ENCODE assay signal across 9 cellular contexts in the genomic region with DNA sequence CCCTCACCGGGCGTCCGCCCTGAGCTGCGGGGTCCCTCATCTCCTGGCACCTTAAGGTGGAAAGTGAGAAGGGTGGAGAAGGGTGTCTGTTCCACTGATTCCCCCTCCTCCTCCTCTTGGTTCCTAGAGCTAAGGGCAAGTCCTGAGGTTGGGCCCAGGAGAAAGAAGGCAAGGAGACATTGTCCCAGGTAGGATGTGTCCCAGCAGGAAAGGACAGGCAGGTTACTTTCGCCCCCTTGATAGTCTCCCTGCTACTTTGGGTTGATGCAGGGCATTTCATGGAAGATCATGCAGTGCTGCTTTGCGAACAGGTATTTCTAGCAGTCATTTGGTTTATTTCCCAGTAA. TPM values are rescaled to one million over a fixed set of nuclear protein-coding genes. Genes with fewer than 3 reads are reported as not detected.
DNase-seq lines count a peak whose midpoint lies in the region; ATAC-seq and TF ChIP-seq lines count a peak whose summit lies in the region.
"Had no signal": no experiment of that assay in that cellular context is flagged by ENCODE, and none has a peak within 500 bp of the region (broad histone marks: within the 10 kb centered on the region; RNA-seq: fewer than 3 reads in every experiment).

No MANE protein-coding gene starts in this region.

- H3K4me3 Mint-ChIP-seq in activated T-cell treated with anti-CD3 and anti-CD28 coated beads, Interleukin-2, amount 50 U/mL, for 72 hours = peak overlapping the region; percentile 31 to 64
- no peak overlapping the region for H3K4me3 Mint-ChIP-seq in activated T-cell treated with anti-CD3 and anti-CD28 coated beads, Interleukin-2, amount 50 U/mL, for 24 hours
- no peak overlapping the region for H3K4me3 Mint-ChIP-seq in activated CD4-positive, alpha-beta memory T cell treated with anti-CD3 and anti-CD28 coated beads, Interleukin-2, amount 10 ng/mL, durations not matched to agents 7 days and 5 days

- H3K4me3 ChIP-seq in lower lobe of right lung = peak overlapping the region; percentile 62
- H3K4me3 ChIP-seq in tibial nerve = peak overlapping the region; percentile 49 to 63 (median 60)
- H3K4me3 ChIP-seq: BLaER1 had no signal

- no peak for TF ChIP-seq EP300 in tibial nerve (IDR thresholded peaks at IDR 0.05)

- no peak for DNase-seq in activated T-cell treated with anti-CD3 and anti-CD28 coated beads, Interleukin-2, amount 50 U/mL, for 72 hours
- no peak for DNase-seq in activated T-cell treated with anti-CD3 and anti-CD28 coated beads, Interleukin-2, amount 50 U/mL, for 24 hours
- DNase-seq in cerebellum (ENCODE audit: low spot score) (peak; percentile 27), lower lobe of right lung (no peak), tibial nerve (ENCODE audit: low spot score in 2 of 2) (peak in 1 of 2 donors; percentile 12), NCI-H1694 treated with DMSO at 0.1 percent for 48 hours (lab: John Stamatoyannopoulos, UW) (no peak), T-helper 1 cell (no peak)
- DNase-seq in activated CD4-positive, alpha-beta memory T cell treated with anti-CD3 and anti-CD28 coated beads, Interleukin-2, amount 10 ng/mL, durations not matched to agents 7 days and 5 days = no peak

- POLR2A ChIA-PET in activated CD4-positive, alpha-beta memory T cell treated with anti-CD3 and anti-CD28 coated beads, Interleukin-2, amount 10 ng/mL, durations not matched to agents 7 days and 5 days (lab: Charles Lee) = interaction anchor here (0.9 kb wide), 1 partner anchor 30 kb away, joined by 3 read pairs; no protein-coding TSS in a partner anchor

- H3K4me1 ChIP-seq in lower lobe of right lung = peaks cover 7% of the 10 kb centered on the region
- peaks cover 0 to 42% (median 0%) of the 10 kb centered on the region in 4 donors for H3K4me1 ChIP-seq in tibial nerve
- H3K4me1 ChIP-seq: BLaER1 had no signal

- CTCF ChIA-PET in activated CD4-positive, alpha-beta memory T cell treated with anti-CD3 and anti-CD28 coated beads, Interleukin-2, amount 10 ng/mL, durations not matched to agents 7 days and 5 days (lab: Charles Lee) = interaction anchor here (1.1 to 1.6 kb wide), 3 partner anchors 19 to 216 kb away, joined by 3 to 4 read pairs (median 4); no protein-coding TSS in a partner anchor

- TF ChIP-seq POLR2A in tibial nerve (IDR thresholded peaks at IDR 0.05) = no peak

- no peak for ATAC-seq in activated T-cell treated with anti-CD3 and anti-CD28 coated beads, Interleukin-2, amount 50 U/mL, for 72 hours (replicated peaks in 1 of 2)
- no peak for ATAC-seq in lower lobe of right lung

- WGBS in tibial nerve, 2 donors = 16 to 22% methylated on average over 5 to 6 of the region's 6 CpGs

- intact Hi-C loops in lower lobe of right lung (cut with DNase I) = no loop called here

- no peaks in the 10 kb centered on the region for H3K9me3 ChIP-seq in lower lobe of right lung
- H3K9me3 ChIP-seq in tibial nerve = no peaks in the 10 kb centered on the region

- TF ChIP-seq CTCF in lower lobe of right lung (IDR thresholded peaks at IDR 0.05) = no peak
- TF ChIP-seq CTCF in tibial nerve (IDR thresholded peaks at IDR 0.05) = no peak

- H3K36me3 Mint-ChIP-seq in activated T-cell treated with anti-CD3 and anti-CD28 coated beads, Interleukin-2, amount 50 U/mL, for 72 hours (ENCODE audit: insufficient read depth in 2 of 2) = no peaks in the 10 kb centered on the region
- H3K36me3 Mint-ChIP-seq in activated T-cell treated with anti-CD3 and anti-CD28 coated beads, Interleukin-2, amount 50 U/mL, for 24 hours (ENCODE audit: low read depth) = no peaks in the 10 kb centered on the region
- H3K36me3 Mint-ChIP-seq in activated CD4-positive, alpha-beta memory T cell treated with anti-CD3 and anti-CD28 coated beads, Interleukin-2, amount 10 ng/mL, durations not matched to agents 7 days and 5 days (ENCODE audit: low read depth) = no peaks in the 10 kb centered on the region

- peaks cover 9% of the 10 kb centered on the region for H3K4me1 Mint-ChIP-seq in activated T-cell treated with anti-CD3 and anti-CD28 coated beads, Interleukin-2, amount 50 U/mL, for 72 hours (ENCODE audit: low read depth)
- peaks cover 5% of the 10 kb centered on the region for H3K4me1 Mint-ChIP-seq in activated T-cell treated with anti-CD3 and anti-CD28 coated beads, Interleukin-2, amount 50 U/mL, for 24 hours (ENCODE audit: low read depth)
- H3K4me1 Mint-ChIP-seq in activated CD4-positive, alpha-beta memory T cell treated with anti-CD3 and anti-CD28 coated beads, Interleukin-2, amount 10 ng/mL, durations not matched to agents 7 days and 5 days = peaks cover 5% of the 10 kb centered on the region

- H3K9me3 Mint-ChIP-seq in activated T-cell treated with anti-CD3 and anti-CD28 coated beads, Interleukin-2, amount 50 U/mL, for 72 hours = no peaks in the 10 kb centered on the region
- no peaks in the 10 kb centered on the region for H3K9me3 Mint-ChIP-seq in activated T-cell treated with anti-CD3 and anti-CD28 coated beads, Interleukin-2, amount 50 U/mL, for 24 hours
- no peaks in the 10 kb centered on the region for H3K9me3 Mint-ChIP-seq in activated CD4-positive, alpha-beta memory T cell treated with anti-CD3 and anti-CD28 coated beads, Interleukin-2, amount 10 ng/mL, durations not matched to agents 7 days and 5 days

- no peak overlapping the region for H3K27ac Mint-ChIP-seq in activated T-cell treated with anti-CD3 and anti-CD28 coated beads, Interleukin-2, amount 50 U/mL, for 72 hours
- H3K27ac Mint-ChIP-seq in activated T-cell treated with anti-CD3 and anti-CD28 coated beads, Interleukin-2, amount 50 U/mL, for 24 hours = no peak overlapping the region
- no peak overlapping the region for H3K27ac Mint-ChIP-seq in activated CD4-positive, alpha-beta memory T cell treated with anti-CD3 and anti-CD28 coated beads, Interleukin-2, amount 10 ng/mL, durations not matched to agents 7 days and 5 days

- peak overlapping the region; percentile 80 for H3K27ac ChIP-seq in lower lobe of right lung
- peak overlapping the region; percentile 58 to 87 (median 79) for H3K27ac ChIP-seq in tibial nerve
- H3K27ac ChIP-seq: BLaER1 had no signal

- H3K27me3 Mint-ChIP-seq in activated T-cell treated with anti-CD3 and anti-CD28 coated beads, Interleukin-2, amount 50 U/mL, for 72 hours (ENCODE audit: low read depth) = peaks cover 16% of the 10 kb centered on the region
- H3K27me3 Mint-ChIP-seq in activated T-cell treated with anti-CD3 and anti-CD28 coated beads, Interleukin-2, amount 50 U/mL, for 24 hours = peaks cover 12% of the 10 kb centered on the region
- H3K27me3 Mint-ChIP-seq in activated CD4-positive, alpha-beta memory T cell treated with anti-CD3 and anti-CD28 coated beads, Interleukin-2, amount 10 ng/mL, durations not matched to agents 7 days and 5 days = peaks cover 36% of the 10 kb centered on the region

- H3K27me3 ChIP-seq in lower lobe of right lung (ENCODE audit: low read depth) = peaks cover 11% of the 10 kb centered on the region
- H3K27me3 ChIP-seq in tibial nerve = no peaks in the 10 kb centered on the region
- H3K27me3 ChIP-seq: BLaER1 had no signal

- H3K36me3 ChIP-seq in lower lobe of right lung = no peaks in the 10 kb centered on the region
- no peaks in the 10 kb centered on the region for H3K36me3 ChIP-seq in tibial nerve
- H3K36me3 ChIP-seq: BLaER1 had no signal

RNA-seq across cellular contexts. Expression of a gene that starts 0.6 kb away (rescaled TPM):
- total RNA-seq in activated T-cell treated with anti-CD3 and anti-CD28 coated beads, Interleukin-2, amount 50 U/mL, for 72 hours = not detected
- total RNA-seq in cerebellum = 10.6 TPM
- total RNA-seq in lower lobe of right lung = 13.4 TPM
- total RNA-seq in tibial nerve = 10 to 100 TPM; 17.3 to 61.5 (median 20.6) TPM
- total RNA-seq in activated CD4-positive, alpha-beta memory T cell treated with anti-CD3 and anti-CD28 coated beads, Interleukin-2, amount 10 ng/mL, durations not matched to agents 7 days and 5 days = under 1 TPM in 1 of 2 experiments, not detected in 1; 0.05 TPM

RNA-seq across cellular contexts. Expression of a gene that starts 32.9 kb away (rescaled TPM):
- 1 to 10 TPM in 1 of 2 donors, under 1 TPM in 1; 0.79 to 1.1 TPM for total RNA-seq in activated T-cell treated with anti-CD3 and anti-CD28 coated beads, Interleukin-2, amount 50 U/mL, for 72 hours
- total RNA-seq in cerebellum = 16.8 TPM
- 8.4 TPM for total RNA-seq in lower lobe of right lung
- total RNA-seq in tibial nerve = 10 to 100 TPM; 18.9 to 51.1 (median 22.0) TPM
- total RNA-seq in activated CD4-positive, alpha-beta memory T cell treated with anti-CD3 and anti-CD28 coated beads, Interleukin-2, amount 10 ng/mL, durations not matched to agents 7 days and 5 days = not detected

RNA-seq across cellular contexts. Expression of a gene that starts 57.9 kb away (rescaled TPM):
- total RNA-seq in activated T-cell treated with anti-CD3 and anti-CD28 coated beads, Interleukin-2, amount 50 U/mL, for 72 hours = 1 to 10 TPM; 2.0 to 2.1 TPM
- total RNA-seq in cerebellum (2.2 TPM), lower lobe of right lung (8.2 TPM), tibial nerve (10 to 100 TPM in 1 of 4 donors, 1 to 10 TPM in 3; 3.1 to 38.7 (median 4.1) TPM)
- total RNA-seq in activated CD4-positive, alpha-beta memory T cell treated with anti-CD3 and anti-CD28 coated beads, Interleukin-2, amount 10 ng/mL, durations not matched to agents 7 days and 5 days = under 1 TPM; 0.25 to 0.53 TPM

Comparison
In these comparisons a context has a peak if more than half of its experiments do, and no peak if none do; other contexts are left out.
1. H3K4me3 Mint-ChIP-seq: peak in activated T-cell treated with anti-CD3 and anti-CD28 coated beads, Interleukin-2, amount 50 U/mL, for 72 hours (2 of 2); none in activated T-cell treated with anti-CD3 and anti-CD28 coated beads, Interleukin-2, amount 50 U/mL, for 24 hours (single experiment) and activated CD4-positive, alpha-beta memory T cell treated with anti-CD3 and anti-CD28 coated beads, Interleukin-2, amount 10 ng/mL, durations not matched to agents 7 days and 5 days (single experiment).
2. RNA of a gene that starts 0.6 kb away (total RNA-seq): 17.3 to 61.5 TPM in tibial nerve, 13.4 TPM in lower lobe of right lung (single experiment) and 10.6 TPM in cerebellum (single experiment); 0.05 TPM in activated CD4-positive, alpha-beta memory T cell treated with anti-CD3 and anti-CD28 coated beads, Interleukin-2, amount 10 ng/mL, durations not matched to agents 7 days and 5 days and not detected in activated T-cell treated with anti-CD3 and anti-CD28 coated beads, Interleukin-2, amount 50 U/mL, for 72 hours; every median in the first group is over 10 times any median in the second.